Comparison of ENCODE assay signal across 9 cellular contexts in the genomic region with DNA sequence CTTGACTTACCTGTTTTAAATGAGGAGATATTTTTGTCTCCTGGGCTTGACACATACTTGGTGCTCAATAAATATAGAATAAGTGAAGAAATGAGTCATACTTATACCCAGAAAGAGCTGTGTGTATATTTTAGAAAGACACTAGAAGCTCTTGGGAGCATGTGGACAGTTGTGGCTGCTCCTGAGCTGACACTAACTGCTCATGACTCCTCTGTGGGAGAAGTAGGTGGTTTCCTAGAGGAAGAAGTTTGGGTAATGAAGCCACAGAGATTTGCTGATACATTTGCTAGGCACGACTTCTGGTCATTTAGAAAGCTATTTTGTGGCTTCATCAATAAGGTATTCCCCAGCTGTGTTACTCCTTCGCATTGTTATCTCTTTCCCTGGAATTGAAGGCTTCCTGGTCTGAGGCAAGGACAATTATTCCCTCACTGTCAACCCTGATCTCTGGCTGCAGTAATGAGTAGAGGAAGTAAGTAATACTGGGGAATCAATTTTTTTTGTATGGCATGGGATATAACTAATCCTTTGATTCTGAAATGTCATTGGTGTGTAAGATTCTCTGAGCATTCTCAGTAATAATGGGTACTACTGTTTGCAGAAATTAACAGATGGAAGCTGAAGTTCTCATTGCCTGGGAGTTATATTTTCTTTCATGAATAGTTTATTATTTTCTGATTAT.
A peak's percentile ranks its signal among the peaks of the same experiment; 100 is the strongest.
DNase-seq lines count a peak whose midpoint lies in the region; ATAC-seq lines count a peak whose summit lies in the region.
"Had no signal": no experiment of that assay in that cellular context is flagged by ENCODE, and none has a peak within 500 bp of the region (broad histone marks: within the 10 kb centered on the region; RNA-seq: fewer than 3 reads in every experiment).

No MANE protein-coding gene starts in this region.

- peaks cover 8% of the 10 kb centered on the region for H3K4me1 Mint-ChIP-seq in activated naive CD8-positive, alpha-beta T cell treated with anti-CD3 and anti-CD28 coated beads, Interleukin-2, amount 50 U/mL, for 24 hours
- peaks cover 4% of the 10 kb centered on the region for H3K4me1 Mint-ChIP-seq in activated naive CD8-positive, alpha-beta T cell treated with anti-CD3 and anti-CD28 coated beads for 36 hours

- H3K27ac Mint-ChIP-seq in activated naive CD8-positive, alpha-beta T cell treated with anti-CD3 and anti-CD28 coated beads, Interleukin-2, amount 50 U/mL, for 24 hours, result no peak overlapping the region
- H3K27ac Mint-ChIP-seq in activated naive CD8-positive, alpha-beta T cell treated with anti-CD3 and anti-CD28 coated beads for 36 hours, result no peak overlapping the region

- H3K9me3 Mint-ChIP-seq in activated naive CD8-positive, alpha-beta T cell treated with anti-CD3 and anti-CD28 coated beads, Interleukin-2, amount 50 U/mL, for 24 hours, result no peaks in the 10 kb centered on the region
- H3K9me3 Mint-ChIP-seq in activated naive CD8-positive, alpha-beta T cell treated with anti-CD3 and anti-CD28 coated beads for 36 hours, result no peaks in the 10 kb centered on the region

- no peaks in the 10 kb centered on the region for H3K36me3 Mint-ChIP-seq in activated naive CD8-positive, alpha-beta T cell treated with anti-CD3 and anti-CD28 coated beads, Interleukin-2, amount 50 U/mL, for 24 hours (ENCODE audit: low read depth)
- H3K36me3 Mint-ChIP-seq in activated naive CD8-positive, alpha-beta T cell treated with anti-CD3 and anti-CD28 coated beads for 36 hours, result no peaks in the 10 kb centered on the region

- peaks cover 4% of the 10 kb centered on the region for H3K27me3 Mint-ChIP-seq in activated naive CD8-positive, alpha-beta T cell treated with anti-CD3 and anti-CD28 coated beads, Interleukin-2, amount 50 U/mL, for 24 hours
- H3K27me3 Mint-ChIP-seq in activated naive CD8-positive, alpha-beta T cell treated with anti-CD3 and anti-CD28 coated beads for 36 hours, result peaks cover 27% of the 10 kb centered on the region

- peak; percentile 89 for ATAC-seq in activated naive CD8-positive, alpha-beta T cell treated with anti-CD3 and anti-CD28 coated beads, Interleukin-2, amount 50 U/mL, for 24 hours
- peak; percentile 72 for ATAC-seq in HG02981 (IDR thresholded peaks at IDR 0.05; ENCODE audit: unreplicated experiment)

- H3K4me3 Mint-ChIP-seq in activated naive CD8-positive, alpha-beta T cell treated with anti-CD3 and anti-CD28 coated beads, Interleukin-2, amount 50 U/mL, for 24 hours, result no peak overlapping the region
- no peak overlapping the region for H3K4me3 Mint-ChIP-seq in activated naive CD8-positive, alpha-beta T cell treated with anti-CD3 and anti-CD28 coated beads for 36 hours

- DNase-seq in activated naive CD8-positive, alpha-beta T cell treated with anti-CD3 and anti-CD28 coated beads, Interleukin-2, amount 50 U/mL, for 24 hours, result no peak
- DNase-seq in activated naive CD8-positive, alpha-beta T cell treated with anti-CD3 and anti-CD28 coated beads for 36 hours, result no peak
- DNase-seq in T1000 (lab: John Stamatoyannopoulos, UW), result peak; percentile 27
- no peak for DNase-seq in NCI-H2171 treated with DMSO at 0.1 percent for 48 hours (lab: John Stamatoyannopoulos, UW)
- DNase-seq in activated CD4-positive, alpha-beta T cell treated with anti-CD3 and anti-CD28 coated beads, Interleukin-2, amount 50 U/mL, for 48 hours, result no peak
- DNase-seq in NCI-H748 treated with DMSO at 0.1 percent for 48 hours (lab: John Stamatoyannopoulos, UW), result no peak
- DNase-seq in NOMO-1 treated with DMSO at 0.1 percent for 48 hours (lab: John Stamatoyannopoulos, UW; ENCODE audit: unreplicated experiment), result no peak
- DNase-seq: NCI-H524 had no signal
